In the genomic region with DNA sequence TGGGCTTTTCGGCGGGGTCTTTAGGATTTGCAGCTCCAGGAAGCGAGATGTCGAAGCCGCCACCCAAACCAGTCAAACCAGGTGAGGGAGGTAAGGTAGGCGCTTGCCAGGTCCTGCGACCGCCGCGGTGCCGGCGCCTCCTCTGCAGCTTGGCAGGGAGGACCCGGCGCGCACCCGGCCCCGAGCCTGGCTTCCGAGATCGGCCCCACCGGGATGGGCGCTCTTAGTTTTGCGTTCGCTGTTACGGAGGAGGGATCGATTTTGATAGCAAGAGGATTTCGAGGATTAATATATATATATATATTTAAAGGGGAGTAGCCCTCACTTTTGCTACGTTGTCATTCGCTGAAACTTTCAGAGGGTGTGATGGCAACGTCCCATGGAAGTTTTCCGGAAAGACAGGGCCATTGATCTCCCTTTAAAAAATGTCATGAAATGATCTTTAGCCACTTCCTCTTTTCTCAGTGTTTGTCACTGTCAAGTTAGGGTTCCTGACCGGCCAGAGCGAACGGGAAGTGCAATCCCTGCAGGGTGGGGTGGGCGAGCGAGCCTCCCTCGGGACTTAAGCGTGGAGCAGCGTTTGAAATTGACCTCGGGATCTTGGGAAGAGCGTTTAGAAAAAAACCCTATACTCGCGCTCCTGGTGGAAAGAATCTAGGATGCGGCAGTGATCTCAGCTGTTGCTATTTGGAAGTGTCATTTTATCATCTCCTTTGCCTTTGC, we compare ENCODE assay signal across 7 cellular contexts. TPM values are rescaled to one million over a fixed set of nuclear protein-coding genes. Genes with fewer than 3 reads are reported as not detected.
A peak's percentile ranks its signal among the peaks of the same experiment; 100 is the strongest.
DNase-seq lines count a peak whose midpoint lies in the region; ATAC-seq, FAIRE-seq and TF ChIP-seq lines count a peak whose summit lies in the region.

No MANE protein-coding gene starts in this region.

- H3K79me2 ChIP-seq in GM12878 (ENCODE audit: control insufficient read depth, insufficient read depth, low read length) (peaks cover 47% of the 10 kb centered on the region), hepatocyte (peaks cover 49% of the 10 kb centered on the region)

- peak overlapping the region; percentile 94 for H3K4me2 ChIP-seq in GM12878 (ENCODE audit: control insufficient read depth, insufficient read depth)
- H3K4me2 ChIP-seq in hepatocyte, result peak overlapping the region; percentile 87

- DNase-seq in GM03348 (ENCODE audit: low spot score) (peak; percentile 74), HT1080 (ENCODE audit: low read depth) (peak; percentile 51), RWPE2 (ENCODE audit: low spot score) (peak; percentile 61), GM12878 (ENCODE audit: low read depth, low spot score) (peak; percentile 36), hepatocyte (ENCODE audit: low spot score) (peak; percentile 77), renal cortical epithelial cell (ENCODE audit: low read depth) (peak; percentile 42)

- H2AFZ ChIP-seq in GM12878 (ENCODE audit: control insufficient read depth, low read depth, low read length), result peak overlapping the region; percentile 47
- peak overlapping the region; percentile 74 for H2AFZ ChIP-seq in hepatocyte

- H4K20me1 ChIP-seq in GM12878 (ENCODE audit: control insufficient read depth, insufficient read depth) (no peaks in the 10 kb centered on the region), hepatocyte (ENCODE audit: insufficient read depth, poor library complexity, severe bottlenecking) (no peaks in the 10 kb centered on the region)

- no peak for FAIRE-seq in GM12878 (lab: Jason Lieb, UNC)

- TF ChIP-seq CTCF in RWPE2 (IDR thresholded peaks at IDR 0.05; ENCODE audit: poor library complexity, severe bottlenecking) (no peak), GM12878 (IDR thresholded peaks at IDR 0.05 in 2 of 3, conservative IDR thresholded peaks at IDR 0.05 in 1 of 3; ENCODE audit: control insufficient read depth in 2 of 3, extremely low read depth in 1 of 3, insufficient read depth in 1 of 3, low read depth in 3 of 3, low read length in 3 of 3) (no peak), hepatocyte (IDR thresholded peaks at IDR 0.05; ENCODE audit: poor library complexity) (peak; percentile 34)

- H3K27me3 ChIP-seq in RWPE2 (ENCODE audit: insufficient read depth, poor library complexity, severe bottlenecking) (no peaks in the 10 kb centered on the region), GM12878 (replicated peaks in 1 of 2; ENCODE audit: control insufficient read depth in 2 of 2, insufficient read depth in 2 of 2, low read length in 1 of 2) (no peaks in the 10 kb centered on the region), hepatocyte (no peaks in the 10 kb centered on the region)

- peak overlapping the region; percentile 62 for H3K4me3 ChIP-seq in RWPE2 (ENCODE audit: severe bottlenecking)
- peak overlapping the region; percentile 93 for H3K4me3 ChIP-seq in GM12878
- H3K4me3 ChIP-seq in hepatocyte, result peak overlapping the region; percentile 43

- SMC1A ChIA-PET in GM12878 (lab: Charles Lee; ENCODE audit: uncharacterized antibody, unreplicated experiment), result interaction anchor here (1.0 to 11.0 kb wide), 3 partner anchors 63 to 143 kb away, joined by 3 to 74 read pairs (median 4); a partner anchor contains a TSS

- POLR2A ChIA-PET in GM12878 (lab: Charles Lee), result interaction anchor here (0.6 to 3.1 kb wide), 8 partner anchors 12 to 138 kb away, joined by 3 to 31 read pairs (median 5); a partner anchor contains a TSS

- H3K36me3 ChIP-seq in RWPE2 (ENCODE audit: low read depth) (no peaks in the 10 kb centered on the region), GM12878 (ENCODE audit: control insufficient read depth in 2 of 2, insufficient read depth in 2 of 2, low read length in 1 of 2) (no peaks in the 10 kb centered on the region), hepatocyte (replicated peaks; ENCODE audit: insufficient read depth, low read depth) (no peaks in the 10 kb centered on the region)

- intact Hi-C loops in GM12878 (cut with micrococcal nuclease; ENCODE audit: unreplicated experiment), result loop anchor here (1.0 kb wide), 1 partner anchor 61 kb away; a partner anchor contains a TSS

- CTCF ChIA-PET in GM12878 (lab: Yijun Ruan, JAX), result interaction anchor here (0.6 to 4.4 kb wide), 6 partner anchors 12 to 136 kb away, joined by 3 to 16 read pairs (median 4); a partner anchor contains a TSS

- peak overlapping the region; percentile 64 for H3K9ac ChIP-seq in GM12878 (ENCODE audit: control insufficient read depth, insufficient read depth, low read length)

- RAD21 ChIA-PET in GM12878 (lab: Charles Lee; ENCODE audit: unreplicated experiment), result interaction anchor here (0.8 to 3.3 kb wide), 7 partner anchors 13 to 316 kb away, joined by 3 to 14 read pairs (median 3); a partner anchor contains a TSS

- H3K4me1 ChIP-seq in RWPE2 (ENCODE audit: insufficient read depth, poor library complexity, severe bottlenecking) (peaks cover 20% of the 10 kb centered on the region), GM12878 (ENCODE audit: control insufficient read depth, insufficient read depth, low read length) (peaks cover 13% of the 10 kb centered on the region; the same call in 1 of the 2 replicates), hepatocyte (ENCODE audit: insufficient read depth) (peaks cover 13% of the 10 kb centered on the region)

- in situ Hi-C loops in GM12878 (cut with MboI), result loop anchor here (5.0 kb wide), 1 partner anchor 137 kb away; a partner anchor contains a TSS

- TF ChIP-seq RAD21 in GM12878 (IDR thresholded peaks at IDR 0.05; ENCODE audit: insufficient read depth, low read depth, low read length), result no peak

- 1% methylated on average over 43 of the region's 43 CpGs for WGBS in GM12878 (ENCODE audit: insufficient coverage, insufficient replicate concordance, low lambda C conversion rate, missing lambda C conversion rate)
- WGBS in hepatocyte (ENCODE audit: low lambda C conversion rate, missing lambda C conversion rate), result under 1% methylated on average over 43 of the region's 43 CpGs

- no TSS peak for BruUV-seq in GM12878 (replicated peaks; lab: Mats Ljungman, UMichigan)

- ATAC-seq in GM21526 (IDR thresholded peaks at IDR 0.05; ENCODE audit: low FRiP score, unreplicated experiment), result peak; percentile 35
- peak; percentile 52 for ATAC-seq in RWPE2 (ENCODE audit: low read depth)
- ATAC-seq in GM12878, result peak; percentile 58

- TF ChIP-seq EP300 in GM12878 (IDR thresholded peaks at IDR 0.05; ENCODE audit: borderline replicate concordance in 1 of 2, control insufficient read depth in 1 of 2, low read depth in 2 of 2, low read length in 2 of 2), result peak in 1 of 2 experiments; percentile 16; a peak in 1 of 4 replicates

- TF ChIP-seq POLR2A in GM12878 (IDR thresholded peaks at IDR 0.05; ENCODE audit: low read depth, low read length), result peak; percentile 15; the same call in 1 of the 2 replicates

- no peaks in the 10 kb centered on the region for H3K9me2 ChIP-seq in hepatocyte (replicated peaks; ENCODE audit: insufficient read depth)

- peak overlapping the region; percentile 86 for H3K27ac ChIP-seq in RWPE2 (ENCODE audit: poor library complexity, severe bottlenecking)
- peak overlapping the region; percentile 66 for H3K27ac ChIP-seq in GM12878 (ENCODE audit: control insufficient read depth, insufficient read depth)
- H3K27ac ChIP-seq in hepatocyte, result peak overlapping the region; percentile 90

- H3K9me3 ChIP-seq in RWPE2 (ENCODE audit: severe bottlenecking) (no peaks in the 10 kb centered on the region), GM12878 (replicated peaks; ENCODE audit: control insufficient read depth, insufficient read depth, low read length) (no peaks in the 10 kb centered on the region), hepatocyte (ENCODE audit: low read depth) (no peaks in the 10 kb centered on the region)

RNA-seq across cellular contexts. Expression of a gene that starts 0.5 kb away (rescaled TPM):
- total RNA-seq in HT1080 (2014; rRNA removed; shearing (Covaris generic)), result 24.3 and 28.2 TPM in 2 replicates
- 21.6 and 23.0 TPM in 2 replicates for polyA plus RNA-seq in HT1080 (2015; cell fraction: cytosol; rRNA removed)
- polyA plus RNA-seq in HT1080 (2015; cell fraction: nucleus; rRNA removed), result 10.7 and 12.4 TPM in 2 replicates
- 6.7 and 7.6 TPM in 2 replicates for total RNA-seq in GM12878 (2013; cell fraction: nucleolus; rRNA removed)
- total RNA-seq in GM12878 (2014; rRNA removed), result 45.4 and 46.6 TPM in 2 replicates
- total RNA-seq in GM12878 (2014; rRNA removed; fragmentation: Illumina TruSeq; extraction: Trizol), result 57.6 and 58.6 TPM in 2 replicates
- total RNA-seq in GM12878 (2021), result 52.4 and 53.9 TPM in 2 replicates
- polyA plus RNA-seq in GM12878 (2011; ENCODE audit: low read depth), result 47.6 TPM
- polyA plus RNA-seq in GM12878 (2011; rRNA removed), result 38.8 and 54.9 TPM in 2 replicates
- polyA plus RNA-seq in GM12878 (2011; cell fraction: cytosol; rRNA removed), result 19.5 and 20.1 TPM in 2 replicates
- 18.1 and 20.2 TPM in 2 replicates for polyA plus RNA-seq in GM12878 (2011; cell fraction: nucleus; rRNA removed)
- polyA plus RNA-seq in GM12878 (2012), result 40.9 and 44.5 TPM in 2 replicates
- polyA plus RNA-seq in GM12878 (2014; fragmentation: Illumina TruSeq; extraction: Trizol), result 48.4 and 61.6 TPM in 2 replicates
- polyA plus RNA-seq in GM12878 (2014; fragmentation: Nextera tagmentation; extraction: Ambion mirVana), result 10 to 100 TPM; 36.2 to 45.3 TPM
- 34.1 and 37.9 TPM in 2 replicates for polyA plus RNA-seq in GM12878 (2014; rRNA removed)
- 10 to 100 TPM; 79.1 to 82.4 TPM for polyA plus RNA-seq in GM12878 (2016; fragmentation: Nextera tagmentation; extraction: Ambion mirVana)
- 43.4 and 69.3 TPM in 2 replicates for polyA minus RNA-seq in GM12878 (2011; rRNA and poly(A)+ RNA removed)
- 22.6 and 25.2 TPM in 2 replicates for polyA minus RNA-seq in GM12878 (2011; cell fraction: cytosol; rRNA and poly(A)+ RNA removed)
- polyA minus RNA-seq in GM12878 (2011; cell fraction: nucleus; rRNA and poly(A)+ RNA removed), result 8.7 and 10.9 TPM in 2 replicates
- total RNA-seq in hepatocyte, result 22.4 and 25.3 TPM in 2 replicates
- 29.1 and 30.3 TPM in 2 replicates for polyA plus RNA-seq in hepatocyte
- total RNA-seq in renal cortical epithelial cell, result 37.2 and 81.6 TPM in 2 replicates

RNA-seq across cellular contexts. Expression of a gene that starts 0.9 kb away (rescaled TPM):
- total RNA-seq in HT1080 (2014; rRNA removed; shearing (Covaris generic)), result 6.7 and 8.0 TPM in 2 replicates
- polyA plus RNA-seq in HT1080 (2015; cell fraction: cytosol; rRNA removed), result 9.2 and 10.6 TPM in 2 replicates
- polyA plus RNA-seq in HT1080 (2015; cell fraction: nucleus; rRNA removed), result 14.2 and 23.7 TPM in 2 replicates
- total RNA-seq in GM12878 (2013; cell fraction: nucleolus; rRNA removed), result 13.7 and 18.5 TPM in 2 replicates
- 11.2 and 14.9 TPM in 2 replicates for total RNA-seq in GM12878 (2014; rRNA removed)
- total RNA-seq in GM12878 (2014; rRNA removed; fragmentation: Illumina TruSeq; extraction: Trizol), result 11.5 and 12.4 TPM in 2 replicates
- 9.3 and 11.7 TPM in 2 replicates for total RNA-seq in GM12878 (2021)
- polyA plus RNA-seq in GM12878 (2011; ENCODE audit: low read depth), result 7.9 TPM
- 11.8 and 13.6 TPM in 2 replicates for polyA plus RNA-seq in GM12878 (2011; rRNA removed)
- 3.9 and 4.2 TPM in 2 replicates for polyA plus RNA-seq in GM12878 (2011; cell fraction: cytosol; rRNA removed)
- polyA plus RNA-seq in GM12878 (2011; cell fraction: nucleus; rRNA removed), result 9.0 and 17.1 TPM in 2 replicates
- 12.6 and 14.2 TPM in 2 replicates for polyA plus RNA-seq in GM12878 (2012)
- polyA plus RNA-seq in GM12878 (2014; fragmentation: Illumina TruSeq; extraction: Trizol), result 12.9 and 15.3 TPM in 2 replicates
- 10 to 100 TPM in 1 of 2 experiments, 1 to 10 TPM in 1; 8.4 to 13.4 TPM for polyA plus RNA-seq in GM12878 (2014; fragmentation: Nextera tagmentation; extraction: Ambion mirVana)
- polyA plus RNA-seq in GM12878 (2014; rRNA removed), result 11.4 and 11.8 TPM in 2 replicates
- polyA plus RNA-seq in GM12878 (2016; fragmentation: Nextera tagmentation; extraction: Ambion mirVana), result 10 to 100 TPM; 16.6 to 17.2 TPM
- 2.9 and 4.3 TPM in 2 replicates for polyA minus RNA-seq in GM12878 (2011; rRNA and poly(A)+ RNA removed)
- 1.4 TPM in 1 of 2 replicates, not detected in the other for polyA minus RNA-seq in GM12878 (2011; cell fraction: cytosol; rRNA and poly(A)+ RNA removed)
- polyA minus RNA-seq in GM12878 (2011; cell fraction: nucleus; rRNA and poly(A)+ RNA removed), result 5.9 and 7.0 TPM in 2 replicates
- total RNA-seq in hepatocyte, result 13.6 and 18.5 TPM in 2 replicates
- 14.1 and 16.1 TPM in 2 replicates for polyA plus RNA-seq in hepatocyte
- total RNA-seq in renal cortical epithelial cell, result 14.6 and 24.8 TPM in 2 replicates

Comparison
In these comparisons a context has a peak if more than half of its experiments do, and no peak if none do; other contexts are left out.
1. Peak in every context shown above with its lines: DNase-seq, ATAC-seq, H3K4me3 ChIP-seq and H3K27ac ChIP-seq.
2. H3K4me3 ChIP-seq: peak in every context shown above with its lines; median percentile 93 in GM12878; 62 in RWPE2; 43 in hepatocyte.